In genomic region chr4:185718578-185719492, GRCh38 we compare ENCODE assay signal across 2 cellular contexts.
TF ChIP-seq lines count a peak whose summit lies in the region.

No MANE protein-coding gene starts in this region.

TF ChIP-seq in GM12878, 131 proteins besides CTCF, POLR2A, EP300 and RAD21 (continued from another document):
- TF ChIP-seq ZBTB11 (CRISPR knock-in tag; IDR thresholded peaks at IDR 0.05) (no peak), HCFC1 (IDR thresholded peaks at IDR 0.05; ENCODE audit: low read length) (no peak), NBN (IDR thresholded peaks at IDR 0.05) (no peak), NR2F1 (conservative IDR thresholded peaks at IDR 0.05) (no peak), ZNF207 (IDR thresholded peaks at IDR 0.05; ENCODE audit: borderline replicate concordance) (no peak), NR2C1 (IDR thresholded peaks at IDR 0.05) (no peak), RFX5 (IDR thresholded peaks at IDR 0.05; ENCODE audit: low read depth, low read length) (no peak), ELK1 (IDR thresholded peaks at IDR 0.05; ENCODE audit: low read depth, low read length) (no peak), KLF5 (IDR thresholded peaks at IDR 0.05; ENCODE audit: partially characterized antibody) (no peak), CHD4 (IDR thresholded peaks at IDR 0.05) (no peak)

TF ChIP-seq in HepG2, 621 proteins besides CTCF, POLR2A, EP300 and RAD21 (continued from another document):
- TF ChIP-seq ZBTB39 (CRISPR knock-in tag; IDR thresholded peaks at IDR 0.05) (no peak), SOX6 (IDR thresholded peaks at IDR 0.05) (no peak), SOX6 (CRISPR knock-in tag; IDR thresholded peaks at IDR 0.05) (peak; percentile 12; the same call in 1 of the 2 replicates)
